Comparison of ENCODE assay signal across 12 cellular contexts in genomic region chr19:48698046-48698445, GRCh38. TPM values are rescaled to one million over a fixed set of nuclear protein-coding genes. Genes with fewer than 3 reads are reported as not detected.
DNase-seq lines count a peak whose midpoint lies in the region; ATAC-seq, FAIRE-seq and TF ChIP-seq lines count a peak whose summit lies in the region.
"Had no signal": no experiment of that assay in that cellular context is flagged by ENCODE, and none has a peak within 500 bp of the region (broad histone marks: within the 10 kb centered on the region; RNA-seq: fewer than 3 reads in every experiment).

No MANE protein-coding gene starts in this region.

- peak overlapping the region; percentile 24 for H3K27ac ChIP-seq in upper lobe of right lung
- H3K27ac ChIP-seq: WERI-Rb-1 had no signal

- no peak overlapping the region for H3K4me3 Mint-ChIP-seq in T-helper 17 cell
- H3K4me3 Mint-ChIP-seq: activated naive CD8-positive, alpha-beta T cell treated with anti-CD3 and anti-CD28 coated beads for 36 hours had no signal

- H3K27ac Mint-ChIP-seq in T-helper 17 cell, result peak overlapping the region; percentile 14
- H3K27ac Mint-ChIP-seq: activated naive CD8-positive, alpha-beta T cell treated with anti-CD3 and anti-CD28 coated beads for 36 hours; naive thymus-derived CD4-positive, alpha-beta T cell had no signal

- peak; percentile 34 for DNase-seq in HS-27A (ENCODE audit: low read depth)
- DNase-seq in T-helper 17 cell, result no peak
- DNase-seq in fibroblast of pulmonary artery (ENCODE audit: low read depth), result peak; percentile 79
- no peak for DNase-seq in upper lobe of right lung
- DNase-seq in GM19239 (ENCODE audit: insufficient read length, low spot score), result no peak
- no peak for DNase-seq in NCI-H187 treated with DMSO at 0.1 percent for 48 hours (lab: John Stamatoyannopoulos, UW)
- DNase-seq: activated naive CD8-positive, alpha-beta T cell treated with anti-CD3 and anti-CD28 coated beads for 36 hours; naive thymus-derived CD4-positive, alpha-beta T cell; NCI-H510A; WERI-Rb-1 had no signal

- no peaks in the 10 kb centered on the region for H3K36me3 Mint-ChIP-seq in T-helper 17 cell (ENCODE audit: low read depth)
- H3K36me3 Mint-ChIP-seq: activated naive CD8-positive, alpha-beta T cell treated with anti-CD3 and anti-CD28 coated beads for 36 hours had no signal

- ATAC-seq in T-helper 17 cell, result no peak
- peak; percentile 70 for ATAC-seq in upper lobe of right lung
- ATAC-seq in GM21423 (IDR thresholded peaks at IDR 0.05; ENCODE audit: unreplicated experiment), result no peak
- ATAC-seq: naive thymus-derived CD4-positive, alpha-beta T cell had no signal

- no peak for FAIRE-seq in GM19239 (lab: Jason Lieb, UNC)

- peaks cover 10% of the 10 kb centered on the region for H3K4me1 Mint-ChIP-seq in T-helper 17 cell

- H3K4me3 ChIP-seq in fibroblast of pulmonary artery (replicated peaks; ENCODE audit: low read depth, low read length) (no peak overlapping the region), upper lobe of right lung (no peak overlapping the region)

- H3K36me3 ChIP-seq in upper lobe of right lung, result no peaks in the 10 kb centered on the region
- H3K36me3 ChIP-seq: WERI-Rb-1 had no signal

- H3K27me3 Mint-ChIP-seq in T-helper 17 cell, result peaks cover 10% of the 10 kb centered on the region

- H3K27me3 ChIP-seq in upper lobe of right lung, result no peaks in the 10 kb centered on the region

- H3K4me1 ChIP-seq in upper lobe of right lung, result peaks cover 11% of the 10 kb centered on the region

- H3K9me3 ChIP-seq in T-helper 17 cell (ENCODE audit: control insufficient read depth, low read length, poor library complexity, severe bottlenecking) (no peaks in the 10 kb centered on the region), upper lobe of right lung (no peaks in the 10 kb centered on the region)

- TF ChIP-seq CTCF in fibroblast of pulmonary artery (IDR thresholded peaks at IDR 0.05; ENCODE audit: low read length, missing control alignments), result no peak
- no peak for TF ChIP-seq CTCF in upper lobe of right lung (IDR thresholded peaks at IDR 0.05)

- intact Hi-C loops in upper lobe of right lung (cut with DNase I), result no loop called here

RNA-seq across cellular contexts. Expression of gene FUT2, which starts 2.3 kb away (rescaled TPM):
- total RNA-seq in T-helper 17 cell (not detected), upper lobe of right lung (0.81 TPM)
- total RNA-seq: activated naive CD8-positive, alpha-beta T cell treated with anti-CD3 and anti-CD28 coated beads for 36 hours; glomerular endothelial cell; naive thymus-derived CD4-positive, alpha-beta T cell had no signal

RNA-seq across cellular contexts. Expression of gene MAMSTR, which starts 21.5 kb away (rescaled TPM):
- total RNA-seq in T-helper 17 cell (under 1 TPM; 0.42 to 0.60 TPM), upper lobe of right lung (1.2 TPM)

RNA-seq across cellular contexts. Expression of gene NTN5, which starts 25.2 kb away (rescaled TPM):
- total RNA-seq in T-helper 17 cell (1 to 10 TPM; 2.8 to 3.4 TPM), upper lobe of right lung (1.2 TPM)

RNA-seq across cellular contexts. Expression of gene RASIP1, which starts 42.4 kb away (rescaled TPM):
- total RNA-seq in T-helper 17 cell (under 1 TPM; 0.10 to 0.12 TPM), upper lobe of right lung (54.5 TPM)

RNA-seq across cellular contexts. Expression of gene IZUMO1, which starts 48.7 kb away (rescaled TPM):
- not detected for total RNA-seq in T-helper 17 cell
- total RNA-seq in upper lobe of right lung, result 3.8 TPM
- total RNA-seq: activated naive CD8-positive, alpha-beta T cell treated with anti-CD3 and anti-CD28 coated beads for 36 hours; glomerular endothelial cell; naive thymus-derived CD4-positive, alpha-beta T cell had no signal

Comparison
In these comparisons a context has a peak if more than half of its experiments do, and no peak if none do; other contexts are left out.
1. DNase-seq: peak in HS-27A (single experiment) and fibroblast of pulmonary artery (single experiment); none in T-helper 17 cell (0 of 3), upper lobe of right lung (single experiment), GM19239 (single experiment) and NCI-H187 treated with DMSO at 0.1 percent for 48 hours (single experiment).